8 cellular contexts compared by ENCODE assay signal in genomic region chr9:133029994-133030316, GRCh38. TPM values are rescaled to one million over a fixed set of nuclear protein-coding genes. Genes with fewer than 3 reads are reported as not detected.
DNase-seq lines count a peak whose midpoint lies in the region; ATAC-seq and TF ChIP-seq lines count a peak whose summit lies in the region.

No MANE protein-coding gene starts in this region.

- no peaks in the 10 kb centered on the region for H3K9me3 Mint-ChIP-seq in osteocyte (ENCODE audit: unreplicated experiment)

- peaks cover 5% of the 10 kb centered on the region for H3K27me3 Mint-ChIP-seq in osteocyte (ENCODE audit: unreplicated experiment)

- H3K9me3 ChIP-seq in NT2/D1 (ENCODE audit: insufficient read depth, low read length): peaks cover 26% of the 10 kb centered on the region

- H3K4me3 Mint-ChIP-seq in osteocyte (ENCODE audit: unreplicated experiment): peak overlapping the region; percentile 98

- peaks cover 4% of the 10 kb centered on the region for H3K27me3 ChIP-seq in NT2/D1 (ENCODE audit: insufficient read depth, insufficient read length)

- no peaks in the 10 kb centered on the region for H3K36me3 Mint-ChIP-seq in osteocyte (ENCODE audit: unreplicated experiment)

- no peak for DNase-seq in NT2/D1 (ENCODE audit: low read depth, low spot score)
- no peak for DNase-seq in epithelial cell of esophagus (ENCODE audit: low read depth)
- DNase-seq in osteocyte (ENCODE audit: extremely low spot score, unreplicated experiment): no peak
- no peak for DNase-seq in Kasumi-1 (lab: John Stamatoyannopoulos, UW)
- no peak for DNase-seq in T-helper 9 cell

- peaks cover 3% of the 10 kb centered on the region for H3K4me1 ChIP-seq in NT2/D1 (ENCODE audit: insufficient read depth, insufficient read length)

- peaks cover 30% of the 10 kb centered on the region for H3K4me1 Mint-ChIP-seq in osteocyte (ENCODE audit: unreplicated experiment)

- H3K4me3 ChIP-seq in NT2/D1 (ENCODE audit: insufficient read length, low read depth) (peak overlapping the region; percentile 96), epithelial cell of esophagus (ENCODE audit: low read length) (peak overlapping the region; percentile 99)

- TF ChIP-seq CTCF in epithelial cell of esophagus (IDR thresholded peaks at IDR 0.05; ENCODE audit: insufficient read depth, low read depth, low read length, missing control alignments): no peak
- no peak for TF ChIP-seq CTCF in osteocyte (IDR thresholded peaks at IDR 0.05)

- H3K27ac Mint-ChIP-seq in osteocyte (ENCODE audit: unreplicated experiment): peak overlapping the region; percentile 98

- H3K9ac ChIP-seq in NT2/D1 (ENCODE audit: insufficient read length, low read depth): peak overlapping the region; percentile 96

- ATAC-seq in GM21619 (IDR thresholded peaks at IDR 0.05; ENCODE audit: unreplicated experiment) (peak; percentile 21), HG03378 (IDR thresholded peaks at IDR 0.05; ENCODE audit: unreplicated experiment) (no peak), HG03469 (IDR thresholded peaks at IDR 0.05; ENCODE audit: unreplicated experiment) (no peak)

- H3K36me3 ChIP-seq in NT2/D1 (ENCODE audit: insufficient read depth, insufficient read length, low read length): peaks cover 26% of the 10 kb centered on the region

RNA-seq across cellular contexts. Expression of gene GTF3C5, which starts 0.8 kb away (rescaled TPM):
- total RNA-seq in osteocyte: 60.7 and 65.1 TPM in 2 replicates

RNA-seq across cellular contexts. Expression of gene CEL, which starts 31.8 kb away (rescaled TPM):
- 1.3 and 1.9 TPM in 2 replicates for total RNA-seq in osteocyte

RNA-seq across cellular contexts. Expression of gene GFI1B, which starts 51.5 kb away (rescaled TPM):
- not detected in 2 replicates for total RNA-seq in osteocyte
